25 cellular contexts compared by ENCODE assay signal in the genomic region with DNA sequence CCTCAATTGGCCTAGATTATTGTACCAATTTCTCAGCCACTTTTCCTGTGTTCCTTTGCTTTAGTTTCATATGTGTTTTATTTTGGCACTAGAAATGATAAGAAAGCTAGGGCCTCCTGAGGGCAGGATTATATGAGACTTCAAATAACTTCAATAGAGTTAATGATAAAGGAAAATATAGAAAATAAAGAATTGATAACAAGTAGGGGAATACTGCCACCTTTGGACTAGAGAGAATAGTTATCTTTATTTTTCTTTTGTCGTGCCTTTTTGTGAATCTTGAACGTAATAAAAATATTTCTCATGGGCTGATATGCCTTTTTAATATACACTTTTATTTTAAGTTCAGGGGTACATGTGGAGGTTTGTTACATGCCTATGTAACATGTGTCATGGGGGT. TPM values are rescaled to one million over a fixed set of nuclear protein-coding genes. Genes with fewer than 3 reads are reported as not detected.
DNase-seq lines count a peak whose midpoint lies in the region; ATAC-seq and TF ChIP-seq lines count a peak whose summit lies in the region.
"Had no signal": no experiment of that assay in that cellular context is flagged by ENCODE, and none has a peak within 500 bp of the region (broad histone marks: within the 10 kb centered on the region; RNA-seq: fewer than 3 reads in every experiment).

No MANE protein-coding gene starts in this region.

- TF ChIP-seq CTCF in SK-N-SH (IDR thresholded peaks at IDR 0.05) (peak; percentile 34; the same call in 1 of the 2 replicates), OCI-LY3 (IDR thresholded peaks at IDR 0.05; ENCODE audit: low read depth, low read length) (peak; percentile 22; the same call in 1 of the 2 replicates), choroid plexus epithelial cell (conservative IDR thresholded peaks at IDR 0.05; ENCODE audit: low read depth, low read length) (peak; percentile 33), osteocyte (IDR thresholded peaks at IDR 0.05) (peak; percentile 16), left lung (IDR thresholded peaks at IDR 0.05) (no peak)

- no peak for DNase-seq in SK-N-SH
- peak; percentile 29 for DNase-seq in choroid plexus epithelial cell (ENCODE audit: low read depth)
- no peak for DNase-seq in osteocyte (ENCODE audit: extremely low spot score, unreplicated experiment)
- DNase-seq in T1000 (lab: John Stamatoyannopoulos, UW): no peak
- no peak for DNase-seq in left lung
- DNase-seq: activated CD4-positive, alpha-beta T cell treated with anti-CD3 and anti-CD28 coated beads, Interleukin-2, amount 10 ng/mL, durations not matched to agents 7 days and 5 days; activated CD8-positive, alpha-beta memory T cell treated with anti-CD3 and anti-CD28 coated beads, Interleukin-2, amount 50 U/mL, for 48 hours; activated effector memory CD4-positive, alpha-beta T cell treated with Interleukin-2 at 50 U/mL for 16 hours; DMS 273 treated with DMSO at 0.1 percent for 48 hours; GF-D8; NCI-H1048; NCI-H2029; NCI-H446 treated with DMSO at 0.1 percent for 48 hours; SHP77; sigmoid colon; T-helper 1 cell had no signal

- H3K9ac ChIP-seq in SK-N-SH (no peak overlapping the region), OCI-LY3 (ENCODE audit: low read length) (no peak overlapping the region)

- no peaks in the 10 kb centered on the region for H3K9me3 ChIP-seq in SK-N-SH
- no peaks in the 10 kb centered on the region for H3K9me3 ChIP-seq in OCI-LY3 (ENCODE audit: insufficient read depth, low read length)
- H3K9me3 ChIP-seq in left lung: no peaks in the 10 kb centered on the region
- H3K9me3 ChIP-seq: breast epithelium, sigmoid colon, thoracic aorta had no signal

- H3K4me1 ChIP-seq in SK-N-SH (ENCODE audit: control insufficient read depth in 1 of 2, insufficient read depth in 2 of 2, low read depth in 1 of 2, low read length in 1 of 2): no peaks in the 10 kb centered on the region
- H3K4me1 ChIP-seq in OCI-LY3 (ENCODE audit: low read length): no peaks in the 10 kb centered on the region
- H3K4me1 ChIP-seq in left lung: no peaks in the 10 kb centered on the region
- H3K4me1 ChIP-seq: breast epithelium, sigmoid colon had no signal

- H3K4me3 Mint-ChIP-seq in osteocyte (ENCODE audit: unreplicated experiment): no peak overlapping the region
- H3K4me3 Mint-ChIP-seq: activated CD4-positive, alpha-beta T cell treated with anti-CD3 and anti-CD28 coated beads, Interleukin-2, amount 10 ng/mL, durations not matched to agents 7 days and 5 days; GM23338; nephron; stimulated activated memory B cell treated with anti-CD40 and anti-IgM and Interleukin-4, amounts not matched to agents 10 μg/mL and 1 μg/mL and 100 μg/mL, for 72 hours had no signal

- 18% methylated on average over 2 of the region's 2 CpGs for WGBS in SK-N-SH (ENCODE audit: low lambda C conversion rate)

- no peaks in the 10 kb centered on the region for H3K36me3 Mint-ChIP-seq in osteocyte (ENCODE audit: unreplicated experiment)
- H3K36me3 Mint-ChIP-seq: stimulated activated memory B cell treated with anti-CD40 and anti-IgM and Interleukin-4, amounts not matched to agents 10 μg/mL and 1 μg/mL and 100 μg/mL, for 72 hours had no signal

- H3K4me3 ChIP-seq in SK-N-SH (ENCODE audit: low read depth in 2 of 2, low read length in 1 of 2): no peak overlapping the region
- no peak overlapping the region for H3K4me3 ChIP-seq in OCI-LY3 (ENCODE audit: low read length)
- no peak overlapping the region for H3K4me3 ChIP-seq in choroid plexus epithelial cell (ENCODE audit: low read depth, low read length)
- no peak overlapping the region for H3K4me3 ChIP-seq in left lung
- H3K4me3 ChIP-seq: breast epithelium, GM23338, K562, sigmoid colon, thoracic aorta had no signal

- H4K20me1 ChIP-seq in SK-N-SH (ENCODE audit: insufficient read depth) (no peaks in the 10 kb centered on the region), OCI-LY3 (ENCODE audit: insufficient read depth, low read length) (no peaks in the 10 kb centered on the region)

- H3K27ac ChIP-seq in SK-N-SH (ENCODE audit: low read depth in 2 of 2, low read length in 1 of 2): no peak overlapping the region
- H3K27ac ChIP-seq in OCI-LY3 (ENCODE audit: low read length): no peak overlapping the region
- no peak overlapping the region for H3K27ac ChIP-seq in left lung
- H3K27ac ChIP-seq: breast epithelium, sigmoid colon, thoracic aorta had no signal

- H3F3A ChIP-seq in SK-N-SH (replicated peaks; ENCODE audit: insufficient read depth): no peaks in the 10 kb centered on the region

- CTCF ChIA-PET in SK-N-SH (lab: Yijun Ruan, JAX): interaction anchor here (1.4 kb wide), 1 partner anchor 11 kb away, joined by 3 read pairs; no protein-coding TSS in a partner anchor

- H3K9me2 ChIP-seq in SK-N-SH: no peaks in the 10 kb centered on the region

- TF ChIP-seq RAD21 in SK-N-SH (IDR thresholded peaks at IDR 0.05; ENCODE audit: low read length): no peak

- ATAC-seq in SK-N-SH treated with all-trans-retinoic acid at 6 μM for 48 hours (no peak), GM18517 (IDR thresholded peaks at IDR 0.05; ENCODE audit: unreplicated experiment) (no peak), left lung (no peak)
- ATAC-seq: GM23338; K562; stimulated activated memory B cell treated with anti-CD40 and anti-IgM and Interleukin-4, amounts not matched to agents 10 μg/mL and 1 μg/mL and 100 μg/mL, for 72 hours had no signal

- H3K27me3 ChIP-seq in SK-N-SH (ENCODE audit: insufficient read depth) (no peaks in the 10 kb centered on the region), OCI-LY3 (ENCODE audit: low read depth, low read length) (no peaks in the 10 kb centered on the region), left lung (no peaks in the 10 kb centered on the region)
- H3K27me3 ChIP-seq: breast epithelium, sigmoid colon had no signal

- H3K4me1 Mint-ChIP-seq in osteocyte (ENCODE audit: unreplicated experiment): no peaks in the 10 kb centered on the region
- H3K4me1 Mint-ChIP-seq: activated CD4-positive, alpha-beta T cell treated with anti-CD3 and anti-CD28 coated beads, Interleukin-2, amount 10 ng/mL, durations not matched to agents 7 days and 5 days; GM23338; nephron; stimulated activated memory B cell treated with anti-CD40 and anti-IgM and Interleukin-4, amounts not matched to agents 10 μg/mL and 1 μg/mL and 100 μg/mL, for 72 hours had no signal

- H3K27me3 Mint-ChIP-seq in osteocyte (ENCODE audit: unreplicated experiment): peaks cover 9% of the 10 kb centered on the region
- H3K27me3 Mint-ChIP-seq: activated CD4-positive, alpha-beta T cell treated with anti-CD3 and anti-CD28 coated beads, Interleukin-2, amount 10 ng/mL, durations not matched to agents 7 days and 5 days; stimulated activated memory B cell treated with anti-CD40 and anti-IgM and Interleukin-4, amounts not matched to agents 10 μg/mL and 1 μg/mL and 100 μg/mL, for 72 hours had no signal

- no peak for TF ChIP-seq EP300 in SK-N-SH (IDR thresholded peaks at IDR 0.05; ENCODE audit: borderline replicate concordance in 1 of 2, low read depth in 1 of 2, low read length in 1 of 2)

- H2AFZ ChIP-seq in SK-N-SH (ENCODE audit: low read depth): no peak overlapping the region
- H2AFZ ChIP-seq in OCI-LY3 (ENCODE audit: low read depth, low read length): no peak overlapping the region
- H2AFZ ChIP-seq: GM23338 had no signal

- H3K9me3 Mint-ChIP-seq in osteocyte (ENCODE audit: unreplicated experiment): no peaks in the 10 kb centered on the region
- H3K9me3 Mint-ChIP-seq: activated CD4-positive, alpha-beta T cell treated with anti-CD3 and anti-CD28 coated beads, Interleukin-2, amount 10 ng/mL, durations not matched to agents 7 days and 5 days; GM23338; nephron; stimulated activated memory B cell treated with anti-CD40 and anti-IgM and Interleukin-4, amounts not matched to agents 10 μg/mL and 1 μg/mL and 100 μg/mL, for 72 hours had no signal

- H3K4me2 ChIP-seq in SK-N-SH (no peak overlapping the region), OCI-LY3 (ENCODE audit: low read length) (no peak overlapping the region)
- H3K4me2 ChIP-seq: GM23338 had no signal

- intact Hi-C loops in left lung (cut with DNase I): no loop called here

- no peaks in the 10 kb centered on the region for H3K36me3 ChIP-seq in SK-N-SH (replicated peaks in 1 of 2; ENCODE audit: control insufficient read depth in 1 of 2, insufficient read depth in 2 of 2, low read length in 1 of 2)
- H3K36me3 ChIP-seq in OCI-LY3 (replicated peaks; ENCODE audit: low read depth, low read length): no peaks in the 10 kb centered on the region
- H3K36me3 ChIP-seq in left lung: no peaks in the 10 kb centered on the region
- H3K36me3 ChIP-seq: breast epithelium, sigmoid colon, thoracic aorta had no signal

- no peak overlapping the region for H3K27ac Mint-ChIP-seq in osteocyte (ENCODE audit: unreplicated experiment)
- H3K27ac Mint-ChIP-seq: activated CD4-positive, alpha-beta T cell treated with anti-CD3 and anti-CD28 coated beads, Interleukin-2, amount 10 ng/mL, durations not matched to agents 7 days and 5 days; GM23338; nephron; stimulated activated memory B cell treated with anti-CD40 and anti-IgM and Interleukin-4, amounts not matched to agents 10 μg/mL and 1 μg/mL and 100 μg/mL, for 72 hours had no signal

- POLR2A ChIA-PET in SK-N-SH (lab: Yijun Ruan, JAX): no interaction called here

- H3K79me2 ChIP-seq in SK-N-SH (ENCODE audit: insufficient read depth): no peaks in the 10 kb centered on the region
- H3K79me2 ChIP-seq in OCI-LY3 (ENCODE audit: low read length): no peaks in the 10 kb centered on the region

TF ChIP-seq in SK-N-SH, 30 proteins besides CTCF, POLR2A, EP300 and RAD21 (continues in another document):
- TF ChIP-seq NFIC (IDR thresholded peaks at IDR 0.05; ENCODE audit: borderline replicate concordance) (no peak), ELF1 (IDR thresholded peaks at IDR 0.05) (no peak)

TF ChIP-seq in SK-N-SH treated with all-trans-retinoic acid at 6 μM for 48 hours, 23 proteins besides CTCF, POLR2A, EP300 and RAD21 (continues in another document):
- TF ChIP-seq PPARA (CRISPR knock-in tag; IDR thresholded peaks at IDR 0.05; ENCODE audit: borderline replicate concordance): no peak
- TF ChIP-seq, protein P1, sequence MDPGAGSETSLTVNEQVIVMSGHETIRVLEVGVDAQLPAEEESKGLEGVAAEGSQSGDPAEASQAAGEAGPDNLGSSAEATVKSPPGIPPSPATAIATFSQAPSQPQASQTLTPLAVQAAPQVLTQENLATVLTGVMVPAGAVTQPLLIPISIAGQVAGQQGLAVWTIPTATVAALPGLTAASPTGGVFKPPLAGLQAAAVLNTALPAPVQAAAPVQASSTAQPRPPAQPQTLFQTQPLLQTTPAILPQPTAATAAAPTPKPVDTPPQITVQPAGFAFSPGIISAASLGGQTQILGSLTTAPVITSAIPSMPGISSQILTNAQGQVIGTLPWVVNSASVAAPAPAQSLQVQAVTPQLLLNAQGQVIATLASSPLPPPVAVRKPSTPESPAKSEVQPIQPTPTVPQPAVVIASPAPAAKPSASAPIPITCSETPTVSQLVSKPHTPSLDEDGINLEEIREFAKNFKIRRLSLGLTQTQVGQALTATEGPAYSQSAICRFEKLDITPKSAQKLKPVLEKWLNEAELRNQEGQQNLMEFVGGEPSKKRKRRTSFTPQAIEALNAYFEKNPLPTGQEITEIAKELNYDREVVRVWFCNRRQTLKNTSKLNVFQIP (CRISPR knock-in tag; IDR thresholded peaks at IDR 0.05; ENCODE audit: borderline replicate concordance, low read depth): no peak

RNA-seq across cellular contexts. Expression of gene RBL2, which starts 29.3 kb away (rescaled TPM):
- polyA plus RNA-seq in SK-N-SH (2012; rRNA removed): 28.0 and 42.8 TPM in 2 replicates
- polyA plus RNA-seq in SK-N-SH (2012; cell fraction: cytosol; rRNA removed): 24.6 and 26.8 TPM in 2 replicates
- 86.6 and 127 TPM in 2 replicates for polyA plus RNA-seq in SK-N-SH (2012; cell fraction: nucleus; rRNA removed)
- 43.4 and 47.7 TPM in 2 replicates for total RNA-seq in osteocyte
- 10 to 100 TPM; 62.1 to 67.3 TPM for total RNA-seq in left lung

Comparison
In these comparisons a context has a peak if more than half of its experiments do, and no peak if none do; other contexts are left out.
1. CTCF ChIP-seq: peak in SK-N-SH (single experiment), OCI-LY3 (single experiment), choroid plexus epithelial cell (single experiment) and osteocyte (single experiment); none in left lung (0 of 2).